Comparison of ENCODE assay signal across 12 cellular contexts in the genomic region with DNA sequence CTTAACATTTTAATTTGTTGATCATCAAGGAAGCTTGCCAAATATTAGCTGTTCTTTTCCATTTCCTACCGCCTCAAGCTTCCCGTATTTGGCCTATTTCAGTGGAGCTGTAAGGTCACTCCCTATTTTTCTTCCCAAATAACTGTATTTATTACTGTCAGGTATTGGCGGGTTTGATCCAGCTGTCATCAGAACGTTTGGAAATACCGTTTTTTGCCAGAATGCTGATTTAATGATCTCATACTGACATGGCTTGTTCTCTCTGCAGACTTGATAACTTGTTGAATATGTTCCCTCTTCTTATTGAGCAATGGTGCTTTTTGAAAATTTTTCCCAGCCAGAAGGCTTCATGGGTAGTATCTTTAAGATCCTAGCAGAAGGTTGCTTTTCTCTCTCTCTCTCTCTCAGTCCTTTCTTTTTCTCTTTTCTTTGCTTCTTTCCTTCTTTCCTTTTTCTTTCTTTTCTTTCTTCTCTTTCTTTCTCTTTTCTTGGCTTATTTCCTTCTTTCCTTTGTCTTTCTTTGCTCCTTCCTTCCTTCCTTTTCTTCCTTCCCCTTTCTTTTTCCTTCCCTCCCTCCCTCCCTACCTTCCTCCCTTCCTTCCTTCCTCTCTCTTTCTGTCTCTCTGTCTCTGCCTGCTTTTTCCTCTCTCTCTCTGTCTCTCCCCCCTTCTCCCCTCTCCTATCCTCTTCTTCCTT. TPM values are rescaled to one million over a fixed set of nuclear protein-coding genes. Genes with fewer than 3 reads are reported as not detected.
A peak's percentile ranks its signal among the peaks of the same experiment; 100 is the strongest.
DNase-seq lines count a peak whose midpoint lies in the region; ATAC-seq and TF ChIP-seq lines count a peak whose summit lies in the region.
"Had no signal": no experiment of that assay in that cellular context is flagged by ENCODE, and none has a peak within 500 bp of the region (broad histone marks: within the 10 kb centered on the region; RNA-seq: fewer than 3 reads in every experiment).

No MANE protein-coding gene starts in this region.

- H3K36me3 ChIP-seq in adipocyte (ENCODE audit: control insufficient read depth, insufficient read depth, low read length, severe bottlenecking) (no peaks in the 10 kb centered on the region), heart right ventricle (no peaks in the 10 kb centered on the region), spleen (no peaks in the 10 kb centered on the region)
- H3K36me3 ChIP-seq: Peyer's patch had no signal

- H3K27ac ChIP-seq in heart right ventricle, result peak overlapping the region in 9 of 10 donors; percentile 21 to 94 (median 53)
- H3K27ac ChIP-seq in spleen, result peak overlapping the region in 7 of 8 donors; percentile 6 to 96 (median 43)
- H3K27ac ChIP-seq: WERI-Rb-1 had no signal

- ATAC-seq in heart right ventricle, result no peak
- ATAC-seq in activated CD4-positive, CD25-positive, alpha-beta regulatory T cell treated with anti-CD3 and anti-CD28 coated beads, Interleukin-2, amount 50 U/mL, for 24 hours, result no peak
- ATAC-seq in HG02642 (IDR thresholded peaks at IDR 0.05; ENCODE audit: poor library complexity, unreplicated experiment), result no peak

- DNase-seq in GM03348 (ENCODE audit: low spot score), result peak; percentile 50
- peak; percentile 46 for DNase-seq in adipocyte (ENCODE audit: low read depth)
- DNase-seq in heart right ventricle, result no peak
- no peak for DNase-seq in spleen
- no peak for DNase-seq in retina
- no peak for DNase-seq in AG20443 (ENCODE audit: low spot score)
- DNase-seq: DMS153, NCI-H187 treated with DMSO at 0.1 percent for 48 hours, Peyer's patch, WERI-Rb-1 had no signal

- WGBS in heart right ventricle, 2 donors, result 31 to 49% methylated on average over 5 of the region's 5 CpGs
- 40 to 64% (median 51%) methylated on average over 5 of the region's 5 CpGs for WGBS in spleen, 5 donors

- peak overlapping the region; percentile 45 for H3K9ac ChIP-seq in adipocyte (ENCODE audit: low read length)

- H3K4me3 ChIP-seq in adipocyte (ENCODE audit: low read length) (peak overlapping the region; percentile 59), heart right ventricle (no peak overlapping the region), spleen (no peak overlapping the region)
- H3K4me3 ChIP-seq: Peyer's patch had no signal

- no peak for TF ChIP-seq POLR2A in spleen (IDR thresholded peaks at IDR 0.05)

- no peak for TF ChIP-seq CTCF in heart right ventricle (IDR thresholded peaks at IDR 0.05)
- no peak for TF ChIP-seq CTCF in spleen (IDR thresholded peaks at IDR 0.05 in 8 of 11, conservative IDR thresholded peaks at IDR 0.05 in 3 of 11)

- H3K27me3 ChIP-seq in adipocyte (replicated peaks; ENCODE audit: control insufficient read depth, insufficient read depth, low read length) (no peaks in the 10 kb centered on the region), heart right ventricle (no peaks in the 10 kb centered on the region), spleen (replicated peaks in 1 of 7) (no peaks in the 10 kb centered on the region)
- H3K27me3 ChIP-seq: Peyer's patch had no signal

- no peaks in the 10 kb centered on the region for H3K9me3 ChIP-seq in adipocyte (ENCODE audit: control insufficient read depth, low read length)
- no peaks in the 10 kb centered on the region for H3K9me3 ChIP-seq in heart right ventricle
- no peaks in the 10 kb centered on the region for H3K9me3 ChIP-seq in spleen
- H3K9me3 ChIP-seq: Peyer's patch had no signal

- intact Hi-C loops in heart right ventricle (cut with DNase I) (loop anchor here in 3 of 10 donors (5.0 kb wide), 1 partner anchor 42 kb away; the partner anchor contains the start of gene CUX1 (in 3 of the 3)), spleen (cut with DNase I; ENCODE audit: low total_unique reads) (no loop called here)

- peaks cover 22% of the 10 kb centered on the region for H3K4me1 ChIP-seq in adipocyte (ENCODE audit: control insufficient read depth, insufficient read depth, low read length)
- peaks cover 12 to 80% (median 68%) of the 10 kb centered on the region in 9 donors for H3K4me1 ChIP-seq in heart right ventricle
- peaks cover 14 to 86% (median 49%) of the 10 kb centered on the region in 6 donors for H3K4me1 ChIP-seq in spleen

RNA-seq across cellular contexts. Expression of gene CUX1, which starts 42.1 kb away (rescaled TPM):
- total RNA-seq in heart right ventricle (100 to 1,000 TPM in 9 of 10 donors, 10 to 100 TPM in 1; 97.3 to 176 (median 149) TPM), spleen (10 to 100 TPM; 57.0 to 95.8 (median 66.6) TPM)
- polyA plus RNA-seq in heart right ventricle (10 to 100 TPM; 34.5 to 39.7 TPM), spleen (10 to 100 TPM in 2 of 3 donors, 1 to 10 TPM in 1; 9.1 to 15.2 (median 12.8) TPM)

Comparison
In these comparisons a context has a peak if more than half of its experiments do, and no peak if none do; other contexts are left out.
1. DNase-seq: peak in GM03348 (single experiment) and adipocyte (single experiment); none in heart right ventricle (0 of 2), spleen (single experiment), retina (single experiment) and AG20443 (single experiment).